9 cellular contexts compared by ENCODE assay signal in the genomic region with DNA sequence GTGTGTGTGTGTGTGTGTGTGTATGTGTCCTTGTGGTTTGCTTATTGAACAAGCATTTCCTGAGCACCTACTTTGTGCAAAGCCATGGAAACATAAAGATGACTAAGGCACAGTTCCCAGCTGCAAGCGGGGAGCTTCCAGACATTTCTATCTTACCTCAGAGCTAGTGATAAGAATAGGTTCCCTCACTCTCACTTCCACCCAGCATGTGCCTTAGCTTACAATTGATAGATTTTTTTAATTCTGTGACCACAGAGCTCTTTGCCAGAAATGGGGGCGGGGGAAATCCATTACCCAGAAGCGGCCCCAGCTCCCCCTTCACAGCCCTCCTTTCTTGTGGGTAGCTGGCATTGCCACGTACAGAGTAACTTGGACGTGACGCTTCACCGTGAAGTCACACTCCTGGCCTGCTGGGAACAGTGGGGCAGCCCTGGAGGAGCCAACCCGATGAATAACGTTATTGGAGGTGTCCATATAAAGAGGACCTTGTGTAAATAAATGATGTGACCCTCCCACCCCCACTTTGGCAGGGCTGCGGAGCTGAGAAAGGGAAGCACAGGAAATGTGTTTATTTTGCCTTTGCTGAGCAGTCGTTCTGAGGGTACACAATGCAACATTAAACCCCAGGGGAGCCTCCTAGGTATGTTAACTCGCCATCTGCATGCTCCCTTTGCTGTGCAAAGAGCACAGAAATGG.
A peak's percentile ranks its signal among the peaks of the same experiment; 100 is the strongest.
DNase-seq lines count a peak whose midpoint lies in the region; ATAC-seq and TF ChIP-seq lines count a peak whose summit lies in the region.
"Had no signal": no experiment of that assay in that cellular context is flagged by ENCODE, and none has a peak within 500 bp of the region (broad histone marks: within the 10 kb centered on the region; RNA-seq: fewer than 3 reads in every experiment).

No MANE protein-coding gene starts in this region.

- no peaks in the 10 kb centered on the region for H3K36me3 ChIP-seq in adrenal gland (replicated peaks in 1 of 2)

- DNase-seq in COR-L47 (lab: John Stamatoyannopoulos, UW) (peak; percentile 76), HFFc6 (peak; percentile 78), NCI-H2171 treated with DMSO at 0.1 percent for 48 hours (lab: John Stamatoyannopoulos, UW) (peak; percentile 93), activated T-cell treated with anti-CD3 and anti-CD28 coated beads for 1 hour (ENCODE audit: low read depth) (peak; percentile 28), immature natural killer cell (peak; percentile 72), inferior parietal cortex (ENCODE audit: extremely low spot score) (no peak), adrenal gland (no peak)
- DNase-seq in stimulated activated naive CD8-positive, alpha-beta T cell treated with anti-CD3 and anti-CD28 coated beads, Interleukin-15, Interleukin-2, amounts not matched to agents 100 U/mL and 50 U/mL, for 24 hours, result peak; percentile 86

- intact Hi-C loops in adrenal gland (cut with DNase I), result no loop called here

- peak; percentile 97 for ATAC-seq in stimulated activated naive CD8-positive, alpha-beta T cell treated with anti-CD3 and anti-CD28 coated beads, Interleukin-15, Interleukin-2, amounts not matched to agents 100 U/mL and 50 U/mL, for 24 hours
- ATAC-seq: HCT116 had no signal

- TF ChIP-seq POLR2A in adrenal gland (IDR thresholded peaks at IDR 0.05), result no peak

- peaks cover 9% of the 10 kb centered on the region for H3K36me3 Mint-ChIP-seq in HFFc6 (ENCODE audit: low read depth)
- H3K36me3 Mint-ChIP-seq in immature natural killer cell, result peaks cover 0 to 5% (median 3%) of the 10 kb centered on the region in 3 donors

- H3K9me3 Mint-ChIP-seq in HFFc6, result no peaks in the 10 kb centered on the region; the same call in 1 of the 2 replicates
- no peaks in the 10 kb centered on the region for H3K9me3 Mint-ChIP-seq in immature natural killer cell

- no peaks in the 10 kb centered on the region for H3K9me3 ChIP-seq in adrenal gland (replicated peaks in 1 of 3)

- H3K4me3 ChIP-seq in adrenal gland, result no peak overlapping the region

- H3K27me3 Mint-ChIP-seq in HFFc6 (ENCODE audit: insufficient read depth) (no peaks in the 10 kb centered on the region; the same call in none of the 2 replicates), immature natural killer cell (ENCODE audit: low read depth in 3 of 3) (peaks cover 1 to 23% (median 21%) of the 10 kb centered on the region in 3 donors)

- H3K4me1 ChIP-seq in adrenal gland (replicated peaks in 1 of 2), result no peaks in the 10 kb centered on the region

- H3K4me3 Mint-ChIP-seq in HFFc6, result peak overlapping the region; percentile 73
- peak overlapping the region; percentile 36 to 74 (median 57) for H3K4me3 Mint-ChIP-seq in immature natural killer cell

- 52 to 71% (median 61%) methylated on average over 12 of the region's 12 CpGs for WGBS in adrenal gland, 4 donors

- TF ChIP-seq CTCF in HFFc6 (IDR thresholded peaks at IDR 0.05) (no peak), adrenal gland (IDR thresholded peaks at IDR 0.05) (no peak)

- no peaks in the 10 kb centered on the region for H3K27me3 ChIP-seq in adrenal gland

- peak overlapping the region; percentile 95 for H3K27ac Mint-ChIP-seq in HFFc6
- peak overlapping the region; percentile 48 to 88 (median 78) for H3K27ac Mint-ChIP-seq in immature natural killer cell

- H3K4me1 Mint-ChIP-seq in HFFc6 (ENCODE audit: low read depth) (peaks cover 62% of the 10 kb centered on the region), immature natural killer cell (peaks cover 83 to 93% of the 10 kb centered on the region in 2 donors)

- H3K27ac ChIP-seq in adrenal gland, result no peak overlapping the region

Comparison
In these comparisons a context has a peak if more than half of its experiments do, and no peak if none do; other contexts are left out.
1. DNase-seq: peak in COR-L47 (single experiment), HFFc6 (single experiment), NCI-H2171 treated with DMSO at 0.1 percent for 48 hours (single experiment), activated T-cell treated with anti-CD3 and anti-CD28 coated beads for 1 hour (single experiment), immature natural killer cell (3 of 3) and stimulated activated naive CD8-positive, alpha-beta T cell treated with anti-CD3 and anti-CD28 coated beads, Interleukin-15, Interleukin-2, amounts not matched to agents 100 U/mL and 50 U/mL, for 24 hours (single experiment); none in inferior parietal cortex (single experiment) and adrenal gland (0 of 7).